ENCODE assay signal across 1 cellular context in the genomic region with DNA sequence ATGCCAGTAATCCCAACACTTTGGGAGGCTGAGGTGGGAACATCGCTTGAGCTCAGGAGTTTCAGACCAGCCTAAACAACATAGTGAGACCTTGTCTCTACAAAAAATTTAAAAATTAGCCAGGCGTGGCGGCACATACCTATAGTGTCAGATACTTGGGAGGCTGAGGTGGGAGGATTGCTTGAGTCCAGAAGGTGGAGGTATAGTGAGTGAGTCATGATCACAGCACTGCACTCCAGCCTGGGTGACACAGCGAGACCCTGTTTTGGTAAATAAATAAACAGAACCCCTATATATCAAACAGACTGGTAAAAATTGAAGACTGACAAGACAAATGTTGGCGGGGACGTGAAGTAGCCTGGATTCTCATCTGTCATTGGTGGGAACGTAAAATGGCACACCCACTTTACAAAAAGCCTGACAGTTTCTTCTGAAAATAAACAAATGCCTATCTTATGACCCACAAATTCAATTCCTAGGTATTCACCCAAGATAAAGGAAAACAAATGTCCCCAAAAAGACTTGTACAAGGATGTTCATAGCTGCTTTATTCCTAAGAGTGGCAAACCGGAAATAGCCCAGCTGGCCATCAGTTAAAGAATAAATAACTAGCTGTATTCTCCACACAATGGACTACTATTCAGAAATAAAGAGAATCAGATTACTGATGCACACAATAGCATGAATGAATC.
TF ChIP-seq lines count a peak whose summit lies in the region.

No MANE protein-coding gene starts in this region.

TF ChIP-seq in HEK293T, 16 proteins besides CTCF, POLR2A, EP300 and RAD21 (continued from another document):
- TF ChIP-seq FOXK2 (IDR thresholded peaks at IDR 0.05), result no peak
